Comparison of ENCODE assay signal across 8 cellular contexts in the genomic region with DNA sequence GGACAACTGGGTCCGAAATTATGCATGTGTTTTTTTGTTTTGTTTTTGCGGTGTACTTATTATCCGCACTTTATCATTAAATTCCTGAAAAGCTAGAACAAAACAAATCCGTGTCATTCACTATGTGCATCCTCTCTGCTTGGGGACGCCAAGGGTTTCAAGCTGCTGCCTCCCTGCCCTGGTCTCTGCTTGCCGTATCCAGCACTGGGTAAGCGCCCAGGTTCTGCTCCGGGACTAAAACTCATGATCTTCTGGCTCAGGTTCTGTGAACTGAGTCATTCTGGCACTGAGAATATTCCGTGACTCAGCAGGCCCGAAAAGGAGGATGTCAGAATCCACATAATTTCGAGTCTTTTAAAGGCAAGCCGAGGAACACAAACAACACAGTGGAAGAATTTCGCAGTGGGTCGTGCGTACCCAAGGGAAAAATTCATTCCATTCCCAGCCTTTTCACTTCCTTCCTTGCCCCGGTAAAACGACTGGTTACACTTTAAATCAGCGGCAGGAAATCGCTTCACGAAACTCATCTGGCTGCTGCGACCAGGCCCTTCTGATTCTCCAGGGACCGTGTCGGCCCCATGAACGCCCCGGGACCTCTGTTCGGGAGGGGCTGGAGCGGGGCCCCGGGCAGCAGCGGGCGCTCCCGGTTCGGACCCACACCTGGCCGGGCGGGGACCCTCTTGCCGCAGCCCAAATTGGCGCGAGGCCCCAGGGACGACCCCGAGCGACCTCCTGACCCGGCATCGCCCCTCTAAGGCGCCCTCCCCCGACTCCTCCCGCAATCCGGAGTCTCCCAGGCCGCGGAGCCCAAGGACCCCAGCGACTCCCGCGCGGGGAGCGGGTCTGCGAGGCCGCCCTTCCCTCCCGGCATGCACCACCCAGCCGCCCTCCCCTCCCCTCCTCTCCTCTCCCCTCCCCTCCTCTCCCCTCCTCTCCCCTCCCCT. TPM values are rescaled to one million over a fixed set of nuclear protein-coding genes. Genes with fewer than 3 reads are reported as not detected.
A peak's percentile ranks its signal among the peaks of the same experiment; 100 is the strongest.
DNase-seq lines count a peak whose midpoint lies in the region; ATAC-seq and TF ChIP-seq lines count a peak whose summit lies in the region.

No MANE protein-coding gene starts in this region.

- intact Hi-C loops in head of caudate nucleus (cut with DNase I) = no loop called here
- intact Hi-C loops in vagina (cut with DNase I) = loop anchor here (2.0 to 10.0 kb wide), 3 partner anchors 52 to 222 kb away; no protein-coding TSS in a partner anchor

- H3K4me3 ChIP-seq in AG04449 (ENCODE audit: low read depth, low read length) (peak overlapping the region; percentile 69), NT2/D1 (ENCODE audit: insufficient read length, low read depth) (peak overlapping the region; percentile 57), neutrophil (ENCODE audit: low read depth in 1 of 2, low read length in 1 of 2) (peak overlapping the region; percentile 42 to 55), vagina (peak overlapping the region; percentile 83 to 98)

- POLR2A ChIA-PET in AG04449 (lab: Yijun Ruan, JAX) = no interaction called here
- POLR2A ChIA-PET in activated naive CD8-positive, alpha-beta T cell treated with anti-CD3 and anti-CD28 coated beads, Interleukin-2, amount 10 ng/mL, durations not matched to agents 7 days and 5 days (lab: Charles Lee) = no interaction called here

- DNase-seq in AG04449 (ENCODE audit: low read depth, low spot score) (peak; percentile 95), NT2/D1 (ENCODE audit: low read depth, low spot score) (peak; percentile 55), head of caudate nucleus (peak; percentile 27 to 92 (median 72)), vagina (ENCODE audit: extremely low spot score in 2 of 2) (peak in 1 of 2 donors; percentile 98)
- DNase-seq in activated naive CD8-positive, alpha-beta T cell treated with anti-CD3 and anti-CD28 coated beads, Interleukin-2, amount 10 ng/mL, durations not matched to agents 7 days and 5 days = peak; percentile 34

- no peaks in the 10 kb centered on the region for H3K27me3 ChIP-seq in NT2/D1 (ENCODE audit: insufficient read depth, insufficient read length)
- peaks cover 99% of the 10 kb centered on the region for H3K27me3 ChIP-seq in neutrophil
- no peaks in the 10 kb centered on the region for H3K27me3 ChIP-seq in vagina

- H3K36me3 ChIP-seq in NT2/D1 (ENCODE audit: insufficient read depth, insufficient read length, low read length) (peaks cover 13% of the 10 kb centered on the region), neutrophil (no peaks in the 10 kb centered on the region), vagina (no peaks in the 10 kb centered on the region)

- no peaks in the 10 kb centered on the region for H3K9me3 Mint-ChIP-seq in activated naive CD8-positive, alpha-beta T cell treated with anti-CD3 and anti-CD28 coated beads, Interleukin-2, amount 10 ng/mL, durations not matched to agents 7 days and 5 days

- TF ChIP-seq CTCF in AG04449 (IDR thresholded peaks at IDR 0.05; ENCODE audit: insufficient read depth, low read length, missing control alignments) (no peak), neutrophil (IDR thresholded peaks at IDR 0.05) (no peak), vagina (IDR thresholded peaks at IDR 0.05) (no peak)

- H3K4me1 ChIP-seq in NT2/D1 (ENCODE audit: insufficient read depth, insufficient read length) = no peaks in the 10 kb centered on the region
- peaks cover 14 to 22% of the 10 kb centered on the region in 2 experiments for H3K4me1 ChIP-seq in neutrophil (ENCODE audit: control insufficient read depth in 1 of 2, insufficient read depth in 1 of 2, low read depth in 1 of 2, low read length in 1 of 2)
- peaks cover 20% of the 10 kb centered on the region for H3K4me1 ChIP-seq in vagina

- H3K4me1 Mint-ChIP-seq in activated naive CD8-positive, alpha-beta T cell treated with anti-CD3 and anti-CD28 coated beads, Interleukin-2, amount 10 ng/mL, durations not matched to agents 7 days and 5 days = peaks cover 15% of the 10 kb centered on the region

- H3K27ac ChIP-seq in neutrophil (no peak overlapping the region), vagina (peak overlapping the region; percentile 100)

- no peak overlapping the region for H3K27ac Mint-ChIP-seq in activated naive CD8-positive, alpha-beta T cell treated with anti-CD3 and anti-CD28 coated beads, Interleukin-2, amount 10 ng/mL, durations not matched to agents 7 days and 5 days

- CTCF ChIA-PET in AG04449 (lab: Yijun Ruan, JAX) = interaction anchor here (1.1 to 1.8 kb wide), 3 partner anchors 10 to 259 kb away, joined by 3 to 7 read pairs (median 4); no protein-coding TSS in a partner anchor

- peaks cover 2% of the 10 kb centered on the region for H3K36me3 Mint-ChIP-seq in activated naive CD8-positive, alpha-beta T cell treated with anti-CD3 and anti-CD28 coated beads, Interleukin-2, amount 10 ng/mL, durations not matched to agents 7 days and 5 days

- ATAC-seq in GM18505 (IDR thresholded peaks at IDR 0.05; ENCODE audit: unreplicated experiment) = peak; percentile 47
- ATAC-seq in HG03039 (IDR thresholded peaks at IDR 0.05; ENCODE audit: unreplicated experiment) = peak; percentile 23
- ATAC-seq in activated naive CD8-positive, alpha-beta T cell treated with anti-CD3 and anti-CD28 coated beads, Interleukin-2, amount 10 ng/mL, durations not matched to agents 7 days and 5 days (ENCODE audit: low read depth) = peak; percentile 17

- no peaks in the 10 kb centered on the region for H3K9me3 ChIP-seq in NT2/D1 (ENCODE audit: insufficient read depth, low read length)
- no peaks in the 10 kb centered on the region for H3K9me3 ChIP-seq in neutrophil
- H3K9me3 ChIP-seq in vagina = no peaks in the 10 kb centered on the region

- TF ChIP-seq POLR2A in GM18505 (IDR thresholded peaks at IDR 0.05; ENCODE audit: borderline replicate concordance, extremely low read depth, insufficient read depth, insufficient read length) (no peak), vagina (IDR thresholded peaks at IDR 0.05) (peak in 1 of 2 donors; percentile 52)

- peak overlapping the region; percentile 81 for H3K9ac ChIP-seq in NT2/D1 (ENCODE audit: insufficient read length, low read depth)

- peaks cover 76% of the 10 kb centered on the region for H3K27me3 Mint-ChIP-seq in activated naive CD8-positive, alpha-beta T cell treated with anti-CD3 and anti-CD28 coated beads, Interleukin-2, amount 10 ng/mL, durations not matched to agents 7 days and 5 days

- peak overlapping the region; percentile 29 for H3K4me3 Mint-ChIP-seq in activated naive CD8-positive, alpha-beta T cell treated with anti-CD3 and anti-CD28 coated beads, Interleukin-2, amount 10 ng/mL, durations not matched to agents 7 days and 5 days

RNA-seq across cellular contexts. Expression of a gene that starts 0.7 kb away (rescaled TPM):
- under 1 TPM; 0.17 to 0.97 TPM for total RNA-seq in activated naive CD8-positive, alpha-beta T cell treated with anti-CD3 and anti-CD28 coated beads, Interleukin-2, amount 10 ng/mL, durations not matched to agents 7 days and 5 days
- 217 TPM for total RNA-seq in vagina

Comparison
In these comparisons a context has a peak if more than half of its experiments do, and no peak if none do; other contexts are left out.
1. RNA of a gene that starts 0.7 kb away (total RNA-seq): 217 TPM in vagina (single experiment); 0.17 to 0.97 TPM in activated naive CD8-positive, alpha-beta T cell treated with anti-CD3 and anti-CD28 coated beads, Interleukin-2, amount 10 ng/mL, durations not matched to agents 7 days and 5 days; every median in the first group is over 100 times any median in the second.
2. Peak in every context shown above with its lines, with median percentiles within 50 percentile points of each other: H3K4me3 ChIP-seq and ATAC-seq.